In genomic region chr3:128040041-128040440, GRCh38 we compare ENCODE assay signal across 28 cellular contexts.
"Had no signal": no experiment of that assay in that cellular context is flagged by ENCODE, and none has a peak within 500 bp of the region (broad histone marks: within the 10 kb centered on the region; RNA-seq: fewer than 3 reads in every experiment).

No MANE protein-coding gene starts in this region.

- H3K9me3 Mint-ChIP-seq: activated CD4-positive, alpha-beta memory T cell treated with anti-CD3 and anti-CD28 coated beads for 36 hours; activated CD4-positive, alpha-beta T cell treated with anti-CD3 and anti-CD28 coated beads, Interleukin-2, amount 10 ng/mL, durations not matched to agents 24 days and 14 days; activated T-cell treated with anti-CD3 and anti-CD28 coated beads, Interleukin-2, amount 50 U/mL, for 72 hours; brain; central memory CD8-positive, alpha-beta T cell; dendritic cell treated with granulocyte-macrophage colony-stimulating factor and Interleukin-4, amounts not matched to agents 40 ng/mL and 50 ng/mL, for 4 days; endodermal cell had no signal

- H3K36me3 Mint-ChIP-seq: activated CD4-positive, alpha-beta memory T cell treated with anti-CD3 and anti-CD28 coated beads for 36 hours; activated CD8-positive, alpha-beta memory T cell treated with anti-CD3 and anti-CD28 coated beads, Interleukin-2, amount 10 ng/mL, durations not matched to agents 7 days and 5 days; activated naive CD8-positive, alpha-beta T cell; brain had no signal

- FAIRE-seq: frontal cortex had no signal

- H3K4me1 Mint-ChIP-seq: activated CD4-positive, alpha-beta T cell treated with anti-CD3 and anti-CD28 coated beads for 36 hours; activated CD4-positive, alpha-beta T cell treated with anti-CD3 and anti-CD28 coated beads, Interleukin-2, amount 10 ng/mL, durations not matched to agents 24 days and 14 days; activated CD8-positive, alpha-beta memory T cell treated with anti-CD3 and anti-CD28 coated beads, Interleukin-2, amount 10 ng/mL, durations not matched to agents 7 days and 5 days; brain; central memory CD8-positive, alpha-beta T cell had no signal

- H3K4me3 ChIP-seq: ascending aorta, breast epithelium, coronary artery, dorsolateral prefrontal cortex, esophagus squamous epithelium had no signal

- H3K27ac ChIP-seq: ascending aorta, breast epithelium, coronary artery, esophagus squamous epithelium had no signal

- H3K27me3 ChIP-seq: ascending aorta, breast epithelium, dorsolateral prefrontal cortex, esophagus squamous epithelium had no signal

- H3K9me3 ChIP-seq: ascending aorta, breast epithelium, esophagus squamous epithelium had no signal

- ATAC-seq: activated CD4-positive, alpha-beta T cell treated with anti-CD3 and anti-CD28 coated beads for 36 hours; activated CD8-positive, alpha-beta memory T cell treated with anti-CD3 and anti-CD28 coated beads, Interleukin-2, amount 10 ng/mL, durations not matched to agents 7 days and 5 days; activated CD8-positive, alpha-beta T cell treated with anti-CD3 and anti-CD28 coated beads, Interleukin-2, amount 10 ng/mL, durations not matched to agents 7 days and 5 days; activated T-cell treated with anti-CD3 and anti-CD28 coated beads, Interleukin-2, amount 50 U/mL, for 72 hours had no signal

- H3K27ac Mint-ChIP-seq: activated CD4-positive, alpha-beta memory T cell treated with anti-CD3 and anti-CD28 coated beads for 36 hours; activated CD4-positive, alpha-beta T cell treated with anti-CD3 and anti-CD28 coated beads for 36 hours; activated CD4-positive, alpha-beta T cell treated with anti-CD3 and anti-CD28 coated beads, Interleukin-2, amount 10 ng/mL, durations not matched to agents 24 days and 14 days; activated CD8-positive, alpha-beta memory T cell treated with anti-CD3 and anti-CD28 coated beads, Interleukin-2, amount 10 ng/mL, durations not matched to agents 7 days and 5 days; activated CD8-positive, alpha-beta T cell treated with anti-CD3 and anti-CD28 coated beads, Interleukin-2, amount 10 ng/mL, durations not matched to agents 7 days and 5 days; activated naive CD8-positive, alpha-beta T cell; activated T-cell treated with anti-CD3 and anti-CD28 coated beads, Interleukin-2, amount 50 U/mL, for 72 hours; brain; dendritic cell treated with granulocyte-macrophage colony-stimulating factor and Interleukin-4, amounts not matched to agents 40 ng/mL and 50 ng/mL, for 4 days; endodermal cell had no signal

- H3K36me3 ChIP-seq: ascending aorta, breast epithelium, esophagus squamous epithelium had no signal

- DNase-seq: activated CD4-positive, alpha-beta memory T cell treated with anti-CD3 and anti-CD28 coated beads for 36 hours; activated CD4-positive, alpha-beta T cell treated with anti-CD3 and anti-CD28 coated beads for 36 hours; activated CD4-positive, alpha-beta T cell treated with anti-CD3 and anti-CD28 coated beads, Interleukin-2, amount 10 ng/mL, durations not matched to agents 24 days and 14 days; activated CD4-positive, CD25-positive, alpha-beta regulatory T cell; activated CD4-positive, CD25-positive, alpha-beta regulatory T cell treated with anti-CD3 and anti-CD28 coated beads, Interleukin-2, amount 50 U/mL, for 72 hours; activated CD8-positive, alpha-beta memory T cell treated with anti-CD3 and anti-CD28 coated beads, Interleukin-2, amount 10 ng/mL, durations not matched to agents 7 days and 5 days; activated CD8-positive, alpha-beta memory T cell treated with anti-CD3 and anti-CD28 coated beads, Interleukin-2, amount 50 U/mL, for 4 hours; activated CD8-positive, alpha-beta T cell treated with anti-CD3 and anti-CD28 coated beads, Interleukin-2, amount 10 ng/mL, durations not matched to agents 7 days and 5 days; activated gamma-delta T cell treated with Interleukin-2 at 50 U/mL for 16 hours; activated naive CD4-positive, alpha-beta T cell treated with anti-CD3 and anti-CD28 coated beads, Interleukin-2, amount 50 U/mL, for 16 hours; activated naive CD4-positive, alpha-beta T cell treated with Interleukin-2 at 50 U/mL for 16 hours; activated T-cell treated with anti-CD3 and anti-CD28 coated beads, Interleukin-2, amount 50 U/mL, for 1 hour; activated T-cell treated with anti-CD3 and anti-CD28 coated beads, Interleukin-2, amount 50 U/mL, for 72 hours; dorsolateral prefrontal cortex; effector memory CD4-positive, alpha-beta T cell; endodermal cell; erythroblast; esophagus squamous epithelium; head of caudate nucleus; T-helper 2 cell had no signal

- H3K4me3 Mint-ChIP-seq: activated CD4-positive, alpha-beta memory T cell treated with anti-CD3 and anti-CD28 coated beads for 36 hours; activated CD4-positive, alpha-beta T cell treated with anti-CD3 and anti-CD28 coated beads for 36 hours; activated CD4-positive, alpha-beta T cell treated with anti-CD3 and anti-CD28 coated beads, Interleukin-2, amount 10 ng/mL, durations not matched to agents 24 days and 14 days; activated CD8-positive, alpha-beta memory T cell treated with anti-CD3 and anti-CD28 coated beads, Interleukin-2, amount 10 ng/mL, durations not matched to agents 7 days and 5 days; activated CD8-positive, alpha-beta T cell treated with anti-CD3 and anti-CD28 coated beads, Interleukin-2, amount 10 ng/mL, durations not matched to agents 7 days and 5 days; activated naive CD8-positive, alpha-beta T cell; activated T-cell treated with anti-CD3 and anti-CD28 coated beads, Interleukin-2, amount 50 U/mL, for 72 hours; brain; central memory CD8-positive, alpha-beta T cell; dendritic cell treated with granulocyte-macrophage colony-stimulating factor and Interleukin-4, amounts not matched to agents 40 ng/mL and 50 ng/mL, for 4 days; endodermal cell had no signal

- H3K4me1 ChIP-seq: ascending aorta, breast epithelium, esophagus squamous epithelium had no signal
